In genomic region chr16:2500937-2501750, GRCh38 we compare ENCODE assay signal across 8 cellular contexts. TPM values are rescaled to one million over a fixed set of nuclear protein-coding genes. Genes with fewer than 3 reads are reported as not detected.
DNase-seq lines count a peak whose midpoint lies in the region; ATAC-seq and TF ChIP-seq lines count a peak whose summit lies in the region.

No MANE protein-coding gene starts in this region.

- peak; percentile 45 for DNase-seq in Jurkat, Clone E6-1 (ENCODE audit: low read depth, low spot score)
- peak; percentile 57 for DNase-seq in RPMI7951 (ENCODE audit: low read depth)
- DNase-seq in activated T-helper 2 cell treated with anti-CD3 and anti-CD28 coated beads, Interferon-gamma antibody, Interleukin-2, Interleukin-4, amounts not matched to agents 10 μg/mL and 5 μg/mL and 100 μg/mL, durations not matched to agents 14 hours and 24 hours and 36 hours (ENCODE audit: low spot score) = peak; percentile 69
- peak; percentile 79 for DNase-seq in fibroblast of the conjunctiva (ENCODE audit: low read depth)
- peak; percentile 95 for DNase-seq in neural crest cell (ENCODE audit: low read depth, low spot score)
- peak; percentile 80 to 81 for DNase-seq in stimulated activated naive CD8-positive, alpha-beta T cell treated with anti-CD3 and anti-CD28 coated beads, Interleukin-15, amount 100 ng/mL, for 72 hours

- H3K36me3 Mint-ChIP-seq in activated T-helper 2 cell treated with anti-CD3 and anti-CD28 coated beads, Interferon-gamma antibody, Interleukin-2, Interleukin-4, amounts not matched to agents 10 μg/mL and 5 μg/mL and 100 μg/mL, durations not matched to agents 14 hours and 24 hours and 36 hours (ENCODE audit: low read depth) = peaks cover 3% of the 10 kb centered on the region
- H3K36me3 Mint-ChIP-seq in neural crest cell (ENCODE audit: low read depth) = no peaks in the 10 kb centered on the region

- no peaks in the 10 kb centered on the region for H3K27me3 Mint-ChIP-seq in activated T-helper 2 cell treated with anti-CD3 and anti-CD28 coated beads, Interferon-gamma antibody, Interleukin-2, Interleukin-4, amounts not matched to agents 10 μg/mL and 5 μg/mL and 100 μg/mL, durations not matched to agents 14 hours and 24 hours and 36 hours (ENCODE audit: low read depth)
- H3K27me3 Mint-ChIP-seq in neural crest cell (ENCODE audit: low read depth) = no peaks in the 10 kb centered on the region
- no peaks in the 10 kb centered on the region for H3K27me3 Mint-ChIP-seq in stimulated activated naive CD8-positive, alpha-beta T cell treated with anti-CD3 and anti-CD28 coated beads, Interleukin-15, amount 100 ng/mL, for 72 hours

- intact Hi-C loops in activated T-helper 2 cell treated with anti-CD3 and anti-CD28 coated beads, Interferon-gamma antibody, Interleukin-2, Interleukin-4, amounts not matched to agents 10 μg/mL and 5 μg/mL and 100 μg/mL, durations not matched to agents 14 hours and 24 hours and 36 hours (cut with micrococcal nuclease) = no loop called here

- H3K4me1 Mint-ChIP-seq in activated T-helper 2 cell treated with anti-CD3 and anti-CD28 coated beads, Interferon-gamma antibody, Interleukin-2, Interleukin-4, amounts not matched to agents 10 μg/mL and 5 μg/mL and 100 μg/mL, durations not matched to agents 14 hours and 24 hours and 36 hours (ENCODE audit: low read depth) = no peaks in the 10 kb centered on the region
- H3K4me1 Mint-ChIP-seq in neural crest cell = peaks cover 7% of the 10 kb centered on the region
- H3K4me1 Mint-ChIP-seq in stimulated activated naive CD8-positive, alpha-beta T cell treated with anti-CD3 and anti-CD28 coated beads, Interleukin-15, amount 100 ng/mL, for 72 hours = no peaks in the 10 kb centered on the region

- peak overlapping the region; percentile 16; the same call in 1 of the 2 replicates for H3K4me3 ChIP-seq in Jurkat, Clone E6-1 (ENCODE audit: low read length)

- no peak overlapping the region for H3K4me3 Mint-ChIP-seq in activated T-helper 2 cell treated with anti-CD3 and anti-CD28 coated beads, Interferon-gamma antibody, Interleukin-2, Interleukin-4, amounts not matched to agents 10 μg/mL and 5 μg/mL and 100 μg/mL, durations not matched to agents 14 hours and 24 hours and 36 hours (ENCODE audit: low read depth)
- peak overlapping the region; percentile 66 for H3K4me3 Mint-ChIP-seq in neural crest cell
- no peak overlapping the region for H3K4me3 Mint-ChIP-seq in stimulated activated naive CD8-positive, alpha-beta T cell treated with anti-CD3 and anti-CD28 coated beads, Interleukin-15, amount 100 ng/mL, for 72 hours

- TF ChIP-seq CTCF in GM12801 (IDR thresholded peaks at IDR 0.05; ENCODE audit: extremely low read depth, insufficient read length) = peak; percentile 31
- TF ChIP-seq CTCF in neural crest cell (conservative IDR thresholded peaks at IDR 0.05) = peak; percentile 100

- peak; percentile 90 for ATAC-seq in stimulated activated naive CD8-positive, alpha-beta T cell treated with anti-CD3 and anti-CD28 coated beads, Interleukin-15, amount 100 ng/mL, for 72 hours
- no peak for ATAC-seq in HG02759 (IDR thresholded peaks at IDR 0.05; ENCODE audit: unreplicated experiment)

- no peaks in the 10 kb centered on the region for H3K9me3 Mint-ChIP-seq in activated T-helper 2 cell treated with anti-CD3 and anti-CD28 coated beads, Interferon-gamma antibody, Interleukin-2, Interleukin-4, amounts not matched to agents 10 μg/mL and 5 μg/mL and 100 μg/mL, durations not matched to agents 14 hours and 24 hours and 36 hours
- H3K9me3 Mint-ChIP-seq in neural crest cell = no peaks in the 10 kb centered on the region
- H3K9me3 Mint-ChIP-seq in stimulated activated naive CD8-positive, alpha-beta T cell treated with anti-CD3 and anti-CD28 coated beads, Interleukin-15, amount 100 ng/mL, for 72 hours = no peaks in the 10 kb centered on the region

- no peak overlapping the region for H3K27ac Mint-ChIP-seq in activated T-helper 2 cell treated with anti-CD3 and anti-CD28 coated beads, Interferon-gamma antibody, Interleukin-2, Interleukin-4, amounts not matched to agents 10 μg/mL and 5 μg/mL and 100 μg/mL, durations not matched to agents 14 hours and 24 hours and 36 hours
- H3K27ac Mint-ChIP-seq in neural crest cell (ENCODE audit: unreplicated experiment) = no peak overlapping the region
- H3K27ac Mint-ChIP-seq in stimulated activated naive CD8-positive, alpha-beta T cell treated with anti-CD3 and anti-CD28 coated beads, Interleukin-15, amount 100 ng/mL, for 72 hours = no peak overlapping the region

RNA-seq across cellular contexts. Expression of gene ATP6V0C, which starts 12.6 kb away (rescaled TPM):
- 139 TPM for polyA plus RNA-seq in Jurkat, Clone E6-1 (2012; ENCODE audit: insufficient read depth, insufficient read length)
- total RNA-seq in RPMI7951 (2014; rRNA removed; shearing (Covaris generic)) = 30.0 and 31.5 TPM in 2 replicates
- 114 and 119 TPM in 2 replicates for total RNA-seq in activated T-helper 2 cell treated with anti-CD3 and anti-CD28 coated beads, Interferon-gamma antibody, Interleukin-2, Interleukin-4, amounts not matched to agents 10 μg/mL and 5 μg/mL and 100 μg/mL, durations not matched to agents 14 hours and 24 hours and 36 hours
- 154 and 159 TPM in 2 replicates for total RNA-seq in neural crest cell

RNA-seq across cellular contexts. Expression of gene AMDHD2, which starts 19.0 kb away (rescaled TPM):
- 33.6 TPM for polyA plus RNA-seq in Jurkat, Clone E6-1 (2012; ENCODE audit: insufficient read depth, insufficient read length)
- total RNA-seq in RPMI7951 (2014; rRNA removed; shearing (Covaris generic)) = 8.9 and 11.3 TPM in 2 replicates
- 29.3 and 30.1 TPM in 2 replicates for total RNA-seq in activated T-helper 2 cell treated with anti-CD3 and anti-CD28 coated beads, Interferon-gamma antibody, Interleukin-2, Interleukin-4, amounts not matched to agents 10 μg/mL and 5 μg/mL and 100 μg/mL, durations not matched to agents 14 hours and 24 hours and 36 hours
- total RNA-seq in neural crest cell = 50.9 and 58.3 TPM in 2 replicates

RNA-seq across cellular contexts. Expression of gene TBC1D24, which starts 26.2 kb away (rescaled TPM):
- polyA plus RNA-seq in Jurkat, Clone E6-1 (2012; ENCODE audit: insufficient read depth, insufficient read length) = 6.2 TPM
- 4.4 and 5.1 TPM in 2 replicates for total RNA-seq in RPMI7951 (2014; rRNA removed; shearing (Covaris generic))
- 19.6 and 21.4 TPM in 2 replicates for total RNA-seq in activated T-helper 2 cell treated with anti-CD3 and anti-CD28 coated beads, Interferon-gamma antibody, Interleukin-2, Interleukin-4, amounts not matched to agents 10 μg/mL and 5 μg/mL and 100 μg/mL, durations not matched to agents 14 hours and 24 hours and 36 hours
- total RNA-seq in neural crest cell = 30.0 and 32.5 TPM in 2 replicates

RNA-seq across cellular contexts. Expression of gene NTN3, which starts 30.0 kb away (rescaled TPM):
- 0.44 TPM for polyA plus RNA-seq in Jurkat, Clone E6-1 (2012; ENCODE audit: insufficient read depth, insufficient read length)
- total RNA-seq in RPMI7951 (2014; rRNA removed; shearing (Covaris generic)) = not detected in 2 replicates
- total RNA-seq in activated T-helper 2 cell treated with anti-CD3 and anti-CD28 coated beads, Interferon-gamma antibody, Interleukin-2, Interleukin-4, amounts not matched to agents 10 μg/mL and 5 μg/mL and 100 μg/mL, durations not matched to agents 14 hours and 24 hours and 36 hours = 0.28 TPM in 1 of 2 replicates, not detected in the other
- 4.8 and 5.1 TPM in 2 replicates for total RNA-seq in neural crest cell

RNA-seq across cellular contexts. Expression of gene CEMP1, which starts 30.1 kb away (rescaled TPM):
- polyA plus RNA-seq in Jurkat, Clone E6-1 (2012; ENCODE audit: insufficient read depth, insufficient read length) = 5.9 TPM
- not detected in 2 replicates for total RNA-seq in RPMI7951 (2014; rRNA removed; shearing (Covaris generic))
- total RNA-seq in activated T-helper 2 cell treated with anti-CD3 and anti-CD28 coated beads, Interferon-gamma antibody, Interleukin-2, Interleukin-4, amounts not matched to agents 10 μg/mL and 5 μg/mL and 100 μg/mL, durations not matched to agents 14 hours and 24 hours and 36 hours = 0.25 TPM in 1 of 2 replicates, not detected in the other
- not detected in 2 replicates for total RNA-seq in neural crest cell

Comparison
In these comparisons a context has a peak if more than half of its experiments do, and no peak if none do; other contexts are left out.
1. DNase-seq: peak in every context shown above with its lines; median percentile 95 in neural crest cell; 80 in stimulated activated naive CD8-positive, alpha-beta T cell treated with anti-CD3 and anti-CD28 coated beads, Interleukin-15, amount 100 ng/mL, for 72 hours; 79 in fibroblast of the conjunctiva; 69 in activated T-helper 2 cell treated with anti-CD3 and anti-CD28 coated beads, Interferon-gamma antibody, Interleukin-2, Interleukin-4, amounts not matched to agents 10 μg/mL and 5 μg/mL and 100 μg/mL, durations not matched to agents 14 hours and 24 hours and 36 hours; 57 in RPMI7951; 45 in Jurkat, Clone E6-1.